25 cellular contexts compared by ENCODE assay signal in the genomic region with DNA sequence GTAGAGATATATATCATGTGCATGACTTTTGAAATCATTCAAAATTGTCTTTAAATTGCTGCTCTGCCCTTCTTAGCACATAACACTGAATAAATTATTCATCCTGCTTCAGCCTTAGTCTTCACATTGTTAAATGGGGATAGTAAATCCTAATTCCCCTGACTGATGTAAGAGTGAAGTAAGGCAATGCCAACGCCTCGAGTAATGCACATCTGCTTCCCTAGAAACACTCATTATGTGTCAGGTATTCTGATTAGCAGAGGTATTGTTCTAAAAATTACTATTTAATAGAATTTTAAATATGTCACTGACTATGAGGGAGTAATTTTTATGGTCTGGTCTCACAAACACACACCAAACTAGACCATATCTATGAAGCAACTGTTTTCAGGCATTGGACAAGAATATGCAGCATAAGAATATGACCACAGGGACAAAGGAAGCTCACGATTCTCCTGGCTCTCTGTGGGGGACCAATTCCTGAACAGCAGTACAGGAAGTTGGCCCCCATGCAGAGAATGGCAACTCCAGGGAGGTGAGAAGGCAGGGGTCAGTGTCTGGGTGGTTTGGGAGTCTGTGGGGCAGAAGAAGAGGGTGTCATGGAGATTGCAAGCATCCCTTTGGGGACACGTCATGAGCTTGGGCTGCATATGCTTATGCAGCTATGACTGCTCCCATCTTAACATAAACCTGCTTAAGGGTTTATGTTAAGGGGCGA.
"Had no signal": no experiment of that assay in that cellular context is flagged by ENCODE, and none has a peak within 500 bp of the region (broad histone marks: within the 10 kb centered on the region; RNA-seq: fewer than 3 reads in every experiment).

No MANE protein-coding gene starts in this region.

- ATAC-seq: activated T-helper 17 cell treated with anti-CD3 and anti-CD28 coated beads, Interleukin-2, amount 50 U/mL, for 72 hours had no signal

- H3K27me3 ChIP-seq: brain microvascular endothelial cell, Peyer's patch, SJCRH30 had no signal

- H3K4me3 Mint-ChIP-seq: activated CD4-positive, alpha-beta memory T cell treated with anti-CD3 and anti-CD28 coated beads for 36 hours; activated CD4-positive, alpha-beta T cell treated with anti-CD3 and anti-CD28 coated beads, Interleukin-2, amount 10 ng/mL, durations not matched to agents 7 days and 5 days; activated naive CD4-positive, alpha-beta T cell treated with anti-CD3 and anti-CD28 coated beads for 36 hours; activated naive CD8-positive, alpha-beta T cell; activated T-helper 17 cell treated with anti-CD3 and anti-CD28 coated beads, Interleukin-2, amount 50 U/mL, for 72 hours; T-helper 1 cell treated with Interleukin-12 subunit alpha and Interleukin-12 subunit beta and Interleukin-4 antibody, amounts not matched to agents 30 μg/mL and 1 μg/mL, for 36 hours had no signal

- H3K36me3 Mint-ChIP-seq: activated CD4-positive, alpha-beta memory T cell treated with anti-CD3 and anti-CD28 coated beads for 36 hours; activated naive CD8-positive, alpha-beta T cell had no signal

- H3K9ac ChIP-seq: SK-N-SH had no signal

- H3K4me3 ChIP-seq: Peyer's patch, SJCRH30 had no signal

- H3K36me3 ChIP-seq: brain microvascular endothelial cell, Peyer's patch, SJCRH30 had no signal

- H3K9me3 ChIP-seq: Peyer's patch, SJCRH30, SK-N-SH had no signal

- H3K27ac Mint-ChIP-seq: activated CD4-positive, alpha-beta memory T cell treated with anti-CD3 and anti-CD28 coated beads for 36 hours; activated CD4-positive, alpha-beta T cell treated with anti-CD3 and anti-CD28 coated beads, Interleukin-2, amount 10 ng/mL, durations not matched to agents 7 days and 5 days; activated naive CD4-positive, alpha-beta T cell treated with anti-CD3 and anti-CD28 coated beads for 36 hours; activated naive CD8-positive, alpha-beta T cell; activated T-helper 17 cell treated with anti-CD3 and anti-CD28 coated beads, Interleukin-2, amount 50 U/mL, for 72 hours; T-helper 1 cell treated with Interleukin-12 subunit alpha and Interleukin-12 subunit beta and Interleukin-4 antibody, amounts not matched to agents 30 μg/mL and 1 μg/mL, for 36 hours had no signal

- H3K9me3 Mint-ChIP-seq: activated CD4-positive, alpha-beta memory T cell treated with anti-CD3 and anti-CD28 coated beads for 36 hours; activated CD4-positive, alpha-beta T cell treated with anti-CD3 and anti-CD28 coated beads, Interleukin-2, amount 10 ng/mL, durations not matched to agents 7 days and 5 days; activated naive CD4-positive, alpha-beta T cell treated with anti-CD3 and anti-CD28 coated beads for 36 hours; T-helper 1 cell treated with Interleukin-12 subunit alpha and Interleukin-12 subunit beta and Interleukin-4 antibody, amounts not matched to agents 30 μg/mL and 1 μg/mL, for 36 hours had no signal

- DNase-seq: activated CD4-positive, alpha-beta memory T cell treated with anti-CD3 and anti-CD28 coated beads for 36 hours; activated CD4-positive, alpha-beta T cell treated with anti-CD3 and anti-CD28 coated beads, Interleukin-2, amount 10 ng/mL, durations not matched to agents 7 days and 5 days; activated CD4-positive, CD25-positive, alpha-beta regulatory T cell; activated gamma-delta T cell; activated naive CD4-positive, alpha-beta T cell treated with anti-CD3 and anti-CD28 coated beads for 36 hours; activated T-cell treated with anti-CD3 and anti-CD28 coated beads for 4 hours; activated T-cell treated with anti-CD3 and anti-CD28 coated beads, Interleukin-2, amount 50 U/mL, for 48 hours; amygdala; brain microvascular endothelial cell; caudate nucleus; Karpas-422; NCI-H1105 treated with DMSO at 0.1 percent for 48 hours; NCI-H146; NCI-H187 treated with DMSO at 0.1 percent for 48 hours; NCI-H2081 treated with DMSO at 0.1 percent for 48 hours; NCI-H446; NCI-H524; Peyer's patch; Right ventricle myocardium superior; SJCRH30; SK-N-SH had no signal

- H3K4me2 ChIP-seq: SK-N-SH had no signal

- H3K4me1 Mint-ChIP-seq: activated CD4-positive, alpha-beta T cell treated with anti-CD3 and anti-CD28 coated beads, Interleukin-2, amount 10 ng/mL, durations not matched to agents 7 days and 5 days; activated T-helper 17 cell treated with anti-CD3 and anti-CD28 coated beads, Interleukin-2, amount 50 U/mL, for 72 hours had no signal

- H3K4me1 ChIP-seq: Peyer's patch, SJCRH30 had no signal

- H3K27ac ChIP-seq: brain microvascular endothelial cell, Peyer's patch, RWPE1, SJCRH30 had no signal
